ENCODE assay signal across 11 cellular contexts in genomic region chr3:58353722-58354553, GRCh38. TPM values are rescaled to one million over a fixed set of nuclear protein-coding genes. Genes with fewer than 3 reads are reported as not detected.
A peak's percentile ranks its signal among the peaks of the same experiment; 100 is the strongest.
DNase-seq lines count a peak whose midpoint lies in the region; ATAC-seq, FAIRE-seq and TF ChIP-seq lines count a peak whose summit lies in the region.
"Had no signal": no experiment of that assay in that cellular context is flagged by ENCODE, and none has a peak within 500 bp of the region (broad histone marks: within the 10 kb centered on the region; RNA-seq: fewer than 3 reads in every experiment).

No MANE protein-coding gene starts in this region.

- H2AFZ ChIP-seq in HepG2 (ENCODE audit: low read length) = no peak overlapping the region

- H3K9me3 ChIP-seq in HepG2 (ENCODE audit: low read length) = no peaks in the 10 kb centered on the region

- peaks cover 4% of the 10 kb centered on the region; the same call in 1 of the 2 replicates for H4K20me1 ChIP-seq in HepG2 (ENCODE audit: insufficient read depth, low read length)

- H3K4me3 Mint-ChIP-seq in CD14-positive monocyte = peak overlapping the region; percentile 75 to 95
- H3K4me3 Mint-ChIP-seq in activated CD4-positive, alpha-beta memory T cell treated with anti-CD3 and anti-CD28 coated beads, Interleukin-2, amount 10 ng/mL, durations not matched to agents 7 days and 5 days = peak overlapping the region; percentile 72

- H3K36me3 ChIP-seq in HepG2 (replicated peaks in 1 of 2; ENCODE audit: control insufficient read depth in 1 of 2, insufficient read depth in 2 of 2, low read length in 2 of 2) = no peaks in the 10 kb centered on the region

- no peaks in the 10 kb centered on the region for H3K27me3 Mint-ChIP-seq in CD14-positive monocyte (ENCODE audit: low read depth in 3 of 3)
- no peaks in the 10 kb centered on the region for H3K27me3 Mint-ChIP-seq in activated CD4-positive, alpha-beta memory T cell treated with anti-CD3 and anti-CD28 coated beads, Interleukin-2, amount 10 ng/mL, durations not matched to agents 7 days and 5 days

- H3K9me3 Mint-ChIP-seq in CD14-positive monocyte = no peaks in the 10 kb centered on the region
- no peaks in the 10 kb centered on the region for H3K9me3 Mint-ChIP-seq in activated CD4-positive, alpha-beta memory T cell treated with anti-CD3 and anti-CD28 coated beads, Interleukin-2, amount 10 ng/mL, durations not matched to agents 7 days and 5 days

- BruUV-seq in HepG2 (replicated peaks; lab: Mats Ljungman, UMichigan) = no TSS peak

- no peak for DNase-seq in CD14-positive monocyte (ENCODE audit: low spot score)
- peak; percentile 62 for DNase-seq in activated CD4-positive, alpha-beta memory T cell treated with anti-CD3 and anti-CD28 coated beads, Interleukin-2, amount 10 ng/mL, durations not matched to agents 7 days and 5 days
- DNase-seq in HepG2 (ENCODE audit: low spot score) = no peak
- DNase-seq in RCC 7860 (ENCODE audit: low spot score) = no peak
- DNase-seq in glomerular visceral epithelial cell (ENCODE audit: extremely low spot score) = no peak
- no peak for DNase-seq in cerebellar cortex (ENCODE audit: low spot score)
- DNase-seq: DMS79 treated with DMSO at 0.1 percent for 48 hours, NCI-H1436 treated with DMSO at 0.1 percent for 48 hours had no signal

- no peaks in the 10 kb centered on the region; the same call in 1 of the 2 replicates for H3K4me1 ChIP-seq in HepG2 (ENCODE audit: insufficient read depth, low read length)

- no peak overlapping the region for H3K27ac ChIP-seq in HepG2 (ENCODE audit: extremely low read length, insufficient read depth, low read length)
- H3K27ac ChIP-seq: VCaP had no signal

- CTCF ChIA-PET in activated CD4-positive, alpha-beta memory T cell treated with anti-CD3 and anti-CD28 coated beads, Interleukin-2, amount 10 ng/mL, durations not matched to agents 7 days and 5 days (lab: Charles Lee) = interaction anchor here (0.8 to 3.1 kb wide), 5 partner anchors 17 to 67 kb away, joined by 3 to 15 read pairs (median 5); partner anchors contain the start of genes HTD2, PXK and RPP14
- CTCF ChIA-PET in HepG2 (lab: Yijun Ruan, JAX; ENCODE audit: low intra/inter-chr PET ratio, low total read pairs) = no interaction called here

- TF ChIP-seq RAD21 in Ishikawa (IDR thresholded peaks at IDR 0.05; ENCODE audit: low read depth) (no peak), HepG2 (CRISPR knock-in tag; IDR thresholded peaks at IDR 0.05) (no peak)

- in situ Hi-C loops in HepG2 (cut with HindIII; ENCODE audit: extremely low pct_ligation_motif_present, low pct_unique_long_range_greater_than_20kb) = no loop called here

- FAIRE-seq in HepG2 (lab: Jason Lieb, UNC) = no peak
- no peak for FAIRE-seq in RCC 7860 (lab: Jason Lieb, UNC)

- H3K79me2 ChIP-seq in HepG2 (ENCODE audit: insufficient read depth, low read length) = peaks cover 2% of the 10 kb centered on the region

- no peak overlapping the region for H3K4me3 ChIP-seq in HepG2 (replicated peaks in 1 of 3; ENCODE audit: insufficient read depth in 1 of 3, low read depth in 2 of 3, low read length in 3 of 3)

- TF ChIP-seq POLR2A in HepG2 (IDR thresholded peaks at IDR 0.05; ENCODE audit: insufficient read depth in 1 of 2, low read depth in 2 of 2, low read length in 2 of 2) = no peak

- H3K36me3 Mint-ChIP-seq in CD14-positive monocyte = peaks cover 3 to 7% of the 10 kb centered on the region in 2 donors
- H3K36me3 Mint-ChIP-seq in activated CD4-positive, alpha-beta memory T cell treated with anti-CD3 and anti-CD28 coated beads, Interleukin-2, amount 10 ng/mL, durations not matched to agents 7 days and 5 days (ENCODE audit: low read depth) = peaks cover 25% of the 10 kb centered on the region

- POLR2A ChIA-PET in activated CD4-positive, alpha-beta memory T cell treated with anti-CD3 and anti-CD28 coated beads, Interleukin-2, amount 10 ng/mL, durations not matched to agents 7 days and 5 days (lab: Charles Lee) = interaction anchor here (1.1 to 1.6 kb wide), 3 partner anchors 18 to 115 kb away, joined by 3 to 8 read pairs (median 4); partner anchors contain the start of genes HTD2 and RPP14
- POLR2A ChIA-PET in HepG2 (lab: Yijun Ruan, JAX) = no interaction called here

- 93% methylated on average over 8 of the region's 8 CpGs for WGBS in HepG2 (ENCODE audit: low lambda C conversion rate)

- H3K27me3 ChIP-seq in HepG2 (ENCODE audit: control insufficient read depth in 1 of 2, insufficient read depth in 2 of 2, low read length in 2 of 2) = no peaks in the 10 kb centered on the region

- TF ChIP-seq CTCF in CD14-positive monocyte (IDR thresholded peaks at IDR 0.05) = peak; percentile 31
- TF ChIP-seq CTCF in HepG2 (CRISPR knock-in tag; IDR thresholded peaks at IDR 0.05) = no peak

- TF ChIP-seq EP300 in Ishikawa (IDR thresholded peaks at IDR 0.05; ENCODE audit: borderline replicate concordance) = no peak
- no peak for TF ChIP-seq EP300 in HepG2 (IDR thresholded peaks at IDR 0.05; ENCODE audit: low read depth in 2 of 2, low read length in 2 of 2)
- no peak for TF ChIP-seq EP300 in HepG2 (CRISPR knock-in tag; IDR thresholded peaks at IDR 0.05; ENCODE audit: borderline replicate concordance)

- no peak overlapping the region for H3K9ac ChIP-seq in HepG2 (ENCODE audit: insufficient read depth, low read depth, low read length)

- peaks cover 83% of the 10 kb centered on the region for H3K4me1 Mint-ChIP-seq in CD14-positive monocyte
- H3K4me1 Mint-ChIP-seq in activated CD4-positive, alpha-beta memory T cell treated with anti-CD3 and anti-CD28 coated beads, Interleukin-2, amount 10 ng/mL, durations not matched to agents 7 days and 5 days = peaks cover 84% of the 10 kb centered on the region

- intact Hi-C loops in CD14-positive monocyte (cut with micrococcal nuclease) = no loop called here
- intact Hi-C loops in HepG2 (cut with micrococcal nuclease; ENCODE audit: unreplicated experiment) = no loop called here

- no peak for ATAC-seq in HepG2
- no peak for ATAC-seq in HG03135 (IDR thresholded peaks at IDR 0.05; ENCODE audit: unreplicated experiment)

- H3K4me2 ChIP-seq in HepG2 (ENCODE audit: low read depth, low read length) = no peak overlapping the region

- H3K27ac Mint-ChIP-seq in CD14-positive monocyte = peak overlapping the region; percentile 93 to 98 (median 98)
- H3K27ac Mint-ChIP-seq in activated CD4-positive, alpha-beta memory T cell treated with anti-CD3 and anti-CD28 coated beads, Interleukin-2, amount 10 ng/mL, durations not matched to agents 7 days and 5 days = peak overlapping the region; percentile 94

RNA-seq across cellular contexts. Expression of gene PXK, which starts 21.2 kb away (rescaled TPM):
- polyA plus RNA-seq in CD14-positive monocyte = 10 to 100 TPM; 52.9 to 54.0 TPM
- total RNA-seq in activated CD4-positive, alpha-beta memory T cell treated with anti-CD3 and anti-CD28 coated beads, Interleukin-2, amount 10 ng/mL, durations not matched to agents 7 days and 5 days = 10 to 100 TPM; 50.7 to 51.2 TPM
- total RNA-seq in HepG2 (2016; rRNA removed; fragmentation: Illumina TruSeq; extraction: Trizol) = 5.8 and 6.4 TPM in 2 replicates
- 1.8 and 2.2 TPM in 2 replicates for total RNA-seq in HepG2 (2016; cell fraction: cytosol; rRNA removed; fragmentation: Illumina TruSeq; extraction: Trizol; ENCODE audit: low read depth)
- total RNA-seq in HepG2 (2016; cell fraction: insoluble cytoplasmic fraction; rRNA removed; fragmentation: Illumina TruSeq; extraction: Trizol) = 6.2 and 6.4 TPM in 2 replicates
- total RNA-seq in HepG2 (2016; cell fraction: membrane; rRNA removed; fragmentation: Illumina TruSeq; extraction: Trizol) = 2.6 and 2.9 TPM in 2 replicates
- total RNA-seq in HepG2 (2016; cell fraction: nucleus; rRNA removed; fragmentation: Illumina TruSeq; extraction: Trizol) = 3.7 and 5.2 TPM in 2 replicates
- 15.2 and 18.6 TPM in 2 replicates for polyA plus RNA-seq in HepG2 (2011; rRNA removed)
- 11.0 and 12.7 TPM in 2 replicates for polyA plus RNA-seq in HepG2 (2011; cell fraction: cytosol; rRNA removed)
- polyA plus RNA-seq in HepG2 (2011; cell fraction: nucleus; rRNA removed) = 12.6 and 12.8 TPM in 2 replicates
- polyA plus RNA-seq in HepG2 (2012) = 16.4 and 17.0 TPM in 2 replicates
- polyA plus RNA-seq in HepG2 (2016; cell fraction: cytosol; fragmentation: Illumina TruSeq; extraction: Trizol; ENCODE audit: low read depth) = 0.76 and 0.80 TPM in 2 replicates
- 6.2 and 8.2 TPM in 2 replicates for polyA plus RNA-seq in HepG2 (2016; cell fraction: insoluble cytoplasmic fraction; fragmentation: Illumina TruSeq; extraction: Trizol; ENCODE audit: low read depth)
- polyA plus RNA-seq in HepG2 (2016; cell fraction: membrane; fragmentation: Illumina TruSeq; extraction: Trizol; ENCODE audit: low read depth) = 1.8 and 2.3 TPM in 2 replicates
- polyA plus RNA-seq in HepG2 (2016; cell fraction: nucleus; fragmentation: Illumina TruSeq; extraction: Trizol; ENCODE audit: insufficient read depth, low read depth) = 6.6 and 7.1 TPM in 2 replicates
- 5.6 and 21.2 TPM in 2 replicates for polyA minus RNA-seq in HepG2 (2011; rRNA and poly(A)+ RNA removed; ENCODE audit: low replicate concordance)
- 12.4 and 13.2 TPM in 2 replicates for polyA minus RNA-seq in HepG2 (2011; cell fraction: cytosol; rRNA and poly(A)+ RNA removed)
- 33.3 and 36.6 TPM in 2 replicates for polyA minus RNA-seq in HepG2 (2011; cell fraction: nucleus; rRNA and poly(A)+ RNA removed)

RNA-seq across cellular contexts. Expression of gene HTD2, which starts 47.6 kb away (rescaled TPM):
- polyA plus RNA-seq in CD14-positive monocyte (10 to 100 TPM; 10.5 to 17.3 TPM), HepG2 (2011; rRNA removed) (7.8 and 8.6 TPM in 2 replicates)
- total RNA-seq in activated CD4-positive, alpha-beta memory T cell treated with anti-CD3 and anti-CD28 coated beads, Interleukin-2, amount 10 ng/mL, durations not matched to agents 7 days and 5 days = 1 to 10 TPM; 6.3 to 8.5 TPM
- 13.7 and 20.1 TPM in 2 replicates for total RNA-seq in HepG2 (2016; rRNA removed; fragmentation: Illumina TruSeq; extraction: Trizol)
- total RNA-seq in HepG2 (2016; cell fraction: cytosol; rRNA removed; fragmentation: Illumina TruSeq; extraction: Trizol; ENCODE audit: low read depth) = 3.2 and 5.5 TPM in 2 replicates
- total RNA-seq in HepG2 (2016; cell fraction: insoluble cytoplasmic fraction; rRNA removed; fragmentation: Illumina TruSeq; extraction: Trizol) = 12.8 and 20.3 TPM in 2 replicates
- total RNA-seq in HepG2 (2016; cell fraction: membrane; rRNA removed; fragmentation: Illumina TruSeq; extraction: Trizol) = 13.7 and 15.4 TPM in 2 replicates
- total RNA-seq in HepG2 (2016; cell fraction: nucleus; rRNA removed; fragmentation: Illumina TruSeq; extraction: Trizol) = 7.4 and 8.0 TPM in 2 replicates
- 5.0 and 8.2 TPM in 2 replicates for polyA plus RNA-seq in HepG2 (2011; cell fraction: cytosol; rRNA removed)
- polyA plus RNA-seq in HepG2 (2011; cell fraction: nucleus; rRNA removed) = 2.4 and 2.6 TPM in 2 replicates
- 5.6 and 7.7 TPM in 2 replicates for polyA plus RNA-seq in HepG2 (2012)
- 3.9 and 5.1 TPM in 2 replicates for polyA plus RNA-seq in HepG2 (2016; cell fraction: cytosol; fragmentation: Illumina TruSeq; extraction: Trizol; ENCODE audit: low read depth)
- 14.3 and 17.9 TPM in 2 replicates for polyA plus RNA-seq in HepG2 (2016; cell fraction: insoluble cytoplasmic fraction; fragmentation: Illumina TruSeq; extraction: Trizol; ENCODE audit: low read depth)
- polyA plus RNA-seq in HepG2 (2016; cell fraction: membrane; fragmentation: Illumina TruSeq; extraction: Trizol; ENCODE audit: low read depth) = 8.0 and 9.8 TPM in 2 replicates
- polyA plus RNA-seq in HepG2 (2016; cell fraction: nucleus; fragmentation: Illumina TruSeq; extraction: Trizol; ENCODE audit: insufficient read depth, low read depth) = 12.9 and 13.7 TPM in 2 replicates
- 3.9 and 9.8 TPM in 2 replicates for polyA minus RNA-seq in HepG2 (2011; rRNA and poly(A)+ RNA removed; ENCODE audit: low replicate concordance)
- 4.0 and 4.7 TPM in 2 replicates for polyA minus RNA-seq in HepG2 (2011; cell fraction: cytosol; rRNA and poly(A)+ RNA removed)
- 5.2 and 5.7 TPM in 2 replicates for polyA minus RNA-seq in HepG2 (2011; cell fraction: nucleus; rRNA and poly(A)+ RNA removed)

RNA-seq across cellular contexts. Expression of gene RPP14, which starts 47.9 kb away (rescaled TPM):
- 1 to 10 TPM; 3.5 to 8.8 TPM for polyA plus RNA-seq in CD14-positive monocyte
- 10 to 100 TPM; 10.7 to 11.2 TPM for total RNA-seq in activated CD4-positive, alpha-beta memory T cell treated with anti-CD3 and anti-CD28 coated beads, Interleukin-2, amount 10 ng/mL, durations not matched to agents 7 days and 5 days
- 15.4 and 21.5 TPM in 2 replicates for total RNA-seq in HepG2 (2016; rRNA removed; fragmentation: Illumina TruSeq; extraction: Trizol)
- 3.9 and 5.5 TPM in 2 replicates for total RNA-seq in HepG2 (2016; cell fraction: cytosol; rRNA removed; fragmentation: Illumina TruSeq; extraction: Trizol; ENCODE audit: low read depth)
- total RNA-seq in HepG2 (2016; cell fraction: insoluble cytoplasmic fraction; rRNA removed; fragmentation: Illumina TruSeq; extraction: Trizol) = 19.2 and 23.3 TPM in 2 replicates
- total RNA-seq in HepG2 (2016; cell fraction: membrane; rRNA removed; fragmentation: Illumina TruSeq; extraction: Trizol) = 14.8 and 15.2 TPM in 2 replicates
- total RNA-seq in HepG2 (2016; cell fraction: nucleus; rRNA removed; fragmentation: Illumina TruSeq; extraction: Trizol) = 13.3 and 14.6 TPM in 2 replicates
- 10.5 and 16.2 TPM in 2 replicates for polyA plus RNA-seq in HepG2 (2011; rRNA removed)
- 8.2 and 12.1 TPM in 2 replicates for polyA plus RNA-seq in HepG2 (2011; cell fraction: cytosol; rRNA removed)
- polyA plus RNA-seq in HepG2 (2011; cell fraction: nucleus; rRNA removed) = 4.6 and 7.8 TPM in 2 replicates
- 7.4 and 10.0 TPM in 2 replicates for polyA plus RNA-seq in HepG2 (2012)
- polyA plus RNA-seq in HepG2 (2016; cell fraction: cytosol; fragmentation: Illumina TruSeq; extraction: Trizol; ENCODE audit: low read depth) = 3.0 and 5.0 TPM in 2 replicates
- polyA plus RNA-seq in HepG2 (2016; cell fraction: insoluble cytoplasmic fraction; fragmentation: Illumina TruSeq; extraction: Trizol; ENCODE audit: low read depth) = 19.5 and 20.3 TPM in 2 replicates
- polyA plus RNA-seq in HepG2 (2016; cell fraction: membrane; fragmentation: Illumina TruSeq; extraction: Trizol; ENCODE audit: low read depth) = 9.1 and 11.4 TPM in 2 replicates
- 20.1 and 20.2 TPM in 2 replicates for polyA plus RNA-seq in HepG2 (2016; cell fraction: nucleus; fragmentation: Illumina TruSeq; extraction: Trizol; ENCODE audit: insufficient read depth, low read depth)
- polyA minus RNA-seq in HepG2 (2011; rRNA and poly(A)+ RNA removed; ENCODE audit: low replicate concordance) = 11.7 and 17.4 TPM in 2 replicates
- 4.1 and 6.0 TPM in 2 replicates for polyA minus RNA-seq in HepG2 (2011; cell fraction: cytosol; rRNA and poly(A)+ RNA removed)
- polyA minus RNA-seq in HepG2 (2011; cell fraction: nucleus; rRNA and poly(A)+ RNA removed) = 17.5 and 18.9 TPM in 2 replicates
